ENCODE assay signal across 16 cellular contexts in genomic region chr4:65791807-65792308, GRCh38.
DNase-seq lines count a peak whose midpoint lies in the region; TF ChIP-seq lines count a peak whose summit lies in the region.
"Had no signal": no experiment of that assay in that cellular context is flagged by ENCODE, and none has a peak within 500 bp of the region (broad histone marks: within the 10 kb centered on the region; RNA-seq: fewer than 3 reads in every experiment).

No MANE protein-coding gene starts in this region.

- H2AK5ac ChIP-seq in H9 (ENCODE audit: insufficient read length, low read length): no peak overlapping the region

- TF ChIP-seq POLR2A in stomach (IDR thresholded peaks at IDR 0.05): no peak

- H3K27ac ChIP-seq in H9 (ENCODE audit: insufficient read length, low read depth, low read length) (no peak overlapping the region), stomach (no peak overlapping the region)
- H3K27ac ChIP-seq: heart right ventricle, SJSA1 had no signal

- TF ChIP-seq CTCF in H9 (conservative IDR thresholded peaks at IDR 0.05) (no peak), stomach (IDR thresholded peaks at IDR 0.05) (no peak)

- H3K79me2 ChIP-seq in H9 (ENCODE audit: insufficient read depth, low read length): no peaks in the 10 kb centered on the region

- H3K36me3 ChIP-seq in stomach: no peaks in the 10 kb centered on the region
- H3K36me3 ChIP-seq: heart right ventricle, SJSA1 had no signal

- no peak for TF ChIP-seq EP300 in stomach (IDR thresholded peaks at IDR 0.05)

- no peak for DNase-seq in H9
- peak; percentile 11 for DNase-seq in SK-N-DZ (ENCODE audit: low spot score)
- peak; percentile 67 for DNase-seq in fibroblast of peridontal ligament (ENCODE audit: extremely low read depth)
- DNase-seq in retina: peak; percentile 43
- DNase-seq in stomach: no peak
- DNase-seq in LoVo (ENCODE audit: low spot score): no peak
- DNase-seq in NCI-H2029 treated with DMSO at 0.1 percent for 48 hours (lab: John Stamatoyannopoulos, UW): no peak
- no peak for DNase-seq in AG20443 (ENCODE audit: low spot score)
- DNase-seq: activated CD4-positive, alpha-beta T cell treated with anti-CD3 and anti-CD28 coated beads for 36 hours; activated gamma-delta T cell treated with Interleukin-2 at 50 U/mL for 16 hours; DMS153; heart right ventricle; mucosa of descending colon; stimulated activated CD4-positive, alpha-beta T cell treated with anti-CD3 and anti-CD28 coated beads, Interleukin-12 subunit alpha, Interleukin-12 subunit beta, amount 100 ng/mL, for 4 hours had no signal

- H3K4me1 ChIP-seq in H9 (ENCODE audit: insufficient read depth, low read length): no peaks in the 10 kb centered on the region
- H3K4me1 ChIP-seq in stomach: no peaks in the 10 kb centered on the region
- H3K4me1 ChIP-seq: heart right ventricle, SJSA1 had no signal

- no peaks in the 10 kb centered on the region; a peak in 1 of 5 replicates for H3K9me3 Mint-ChIP-seq in H9
- H3K9me3 Mint-ChIP-seq: dendritic cell treated with granulocyte-macrophage colony-stimulating factor and Interleukin-4, amounts not matched to agents 40 ng/mL and 50 ng/mL, for 4 days had no signal

- no peak overlapping the region for H4K8ac ChIP-seq in H9 (replicated peaks; ENCODE audit: insufficient read length, low read depth, low read length)

- H3K56ac ChIP-seq in H9 (ENCODE audit: insufficient read length, low read depth, low read length): no peak overlapping the region

- no peak overlapping the region for H3T11ph ChIP-seq in H9 (ENCODE audit: low read length)

- WGBS in H9 (ENCODE audit: extremely low coverage, insufficient read length, low lambda C conversion rate): no CpG with 5 or more reads among the region's 5 CpGs
- 39 to 50% (median 42%) methylated on average over 5 of the region's 5 CpGs for WGBS in stomach, 5 donors

- no peaks in the 10 kb centered on the region for H3K23me2 ChIP-seq in H9 (ENCODE audit: insufficient read length, low read depth, low read length, poor library complexity, severe bottlenecking)

- no peaks in the 10 kb centered on the region for H3K27me3 Mint-ChIP-seq in H9 (ENCODE audit: low read depth)
- H3K27me3 Mint-ChIP-seq: activated CD4-positive, alpha-beta T cell treated with anti-CD3 and anti-CD28 coated beads for 36 hours; dendritic cell treated with granulocyte-macrophage colony-stimulating factor and Interleukin-4, amounts not matched to agents 40 ng/mL and 50 ng/mL, for 4 days had no signal

- no peak overlapping the region for H4K5ac ChIP-seq in H9 (ENCODE audit: insufficient read length, low read depth, low read length)

- H3K14ac ChIP-seq in H9 (ENCODE audit: insufficient read depth, low read length): no peak overlapping the region

- H3K79me1 ChIP-seq in H9 (ENCODE audit: insufficient read depth, low read depth, low read length, poor library complexity, severe bottlenecking): no peaks in the 10 kb centered on the region

- H2BK15ac ChIP-seq in H9 (ENCODE audit: low read depth, low read length): no peak overlapping the region

- no peaks in the 10 kb centered on the region for H4K20me1 ChIP-seq in H9 (ENCODE audit: control insufficient read depth, insufficient read depth, insufficient read length)

- no peaks in the 10 kb centered on the region for H3K27me3 ChIP-seq in H9 (ENCODE audit: insufficient read depth, low read length)
- H3K27me3 ChIP-seq in stomach: no peaks in the 10 kb centered on the region
- H3K27me3 ChIP-seq: heart right ventricle, SJSA1 had no signal

- intact Hi-C loops in stomach (cut with DNase I; ENCODE audit: low total_unique reads): no loop called here

- H3K27ac Mint-ChIP-seq in H9: peak overlapping the region; percentile 0 to 25 (median 8); a peak in 2 of 7 replicates
- H3K27ac Mint-ChIP-seq: activated CD4-positive, alpha-beta T cell treated with anti-CD3 and anti-CD28 coated beads for 36 hours; dendritic cell treated with granulocyte-macrophage colony-stimulating factor and Interleukin-4, amounts not matched to agents 40 ng/mL and 50 ng/mL, for 4 days had no signal

- H3K9ac ChIP-seq in H9 (ENCODE audit: extremely low read depth, insufficient read length, low read length): no peak overlapping the region

- H3K4me3 ChIP-seq in stomach: no peak overlapping the region
- H3K4me3 ChIP-seq: heart right ventricle, mucosa of descending colon, SJSA1 had no signal

- H2BK120ac ChIP-seq in H9 (ENCODE audit: low read depth, low read length, poor library complexity, severe bottlenecking): no peak overlapping the region

- H3K4ac ChIP-seq in H9 (ENCODE audit: low read depth, low read length): no peak overlapping the region

- peaks cover 9 to 11% of the 10 kb centered on the region in 2 experiments for H3K4me1 Mint-ChIP-seq in H9
- H3K4me1 Mint-ChIP-seq: activated CD4-positive, alpha-beta T cell treated with anti-CD3 and anti-CD28 coated beads for 36 hours had no signal

- no peak overlapping the region for H3K4me3 Mint-ChIP-seq in H9
- H3K4me3 Mint-ChIP-seq: activated CD4-positive, alpha-beta T cell treated with anti-CD3 and anti-CD28 coated beads for 36 hours; dendritic cell treated with granulocyte-macrophage colony-stimulating factor and Interleukin-4, amounts not matched to agents 40 ng/mL and 50 ng/mL, for 4 days had no signal

- no peak overlapping the region for H3K4me2 ChIP-seq in H9 (ENCODE audit: insufficient read depth, insufficient read length, low read length)

- no peak overlapping the region for H3K18ac ChIP-seq in H9 (ENCODE audit: insufficient read length, low read depth, low read length)

- H2BK20ac ChIP-seq in H9 (ENCODE audit: low read depth, low read length, poor library complexity, severe bottlenecking): peak overlapping the region; percentile 90

- H3K9me3 ChIP-seq in H9 (ENCODE audit: control insufficient read depth, low read depth, low read length): no peaks in the 10 kb centered on the region
- no peaks in the 10 kb centered on the region for H3K9me3 ChIP-seq in stomach
- H3K9me3 ChIP-seq: heart right ventricle, mucosa of descending colon, SJSA1 had no signal

- H2BK12ac ChIP-seq in H9 (ENCODE audit: insufficient read length, low read depth, low read length): no peak overlapping the region

- H3K36me3 Mint-ChIP-seq in H9 (ENCODE audit: insufficient read depth in 1 of 3, low read depth in 3 of 3): no peaks in the 10 kb centered on the region; a peak in 1 of 7 replicates

- peak overlapping the region; percentile 87 for H2AFZ ChIP-seq in H9 (ENCODE audit: low read length)

- no peak overlapping the region for H3K23ac ChIP-seq in H9 (ENCODE audit: insufficient read length, low read depth, low read length)

- no peak overlapping the region for H2BK5ac ChIP-seq in H9 (ENCODE audit: insufficient read length, low read length)

- H4K91ac ChIP-seq in H9 (ENCODE audit: insufficient read length, low read depth, low read length): no peak overlapping the region

Comparison
In these comparisons a context has a peak if more than half of its experiments do, and no peak if none do; other contexts are left out.
1. DNase-seq: peak in SK-N-DZ (single experiment), fibroblast of peridontal ligament (single experiment) and retina (single experiment); none in H9 (single experiment), stomach (single experiment), LoVo (single experiment), NCI-H2029 treated with DMSO at 0.1 percent for 48 hours (single experiment) and AG20443 (single experiment).